ENCODE assay signal across 27 cellular contexts in genomic region chr2:172050506-172051125, GRCh38. TPM values are rescaled to one million over a fixed set of nuclear protein-coding genes. Genes with fewer than 3 reads are reported as not detected.
DNase-seq lines count a peak whose midpoint lies in the region; ATAC-seq, FAIRE-seq and TF ChIP-seq lines count a peak whose summit lies in the region.
"Had no signal": no experiment of that assay in that cellular context is flagged by ENCODE, and none has a peak within 500 bp of the region (broad histone marks: within the 10 kb centered on the region; RNA-seq: fewer than 3 reads in every experiment).

No MANE protein-coding gene starts in this region.

- H3K27ac Mint-ChIP-seq in activated CD8-positive, alpha-beta T cell treated with anti-CD3 and anti-CD28 coated beads for 36 hours = no peak overlapping the region
- H3K27ac Mint-ChIP-seq: CD14-positive monocyte, H9 had no signal

- H3K4me1 Mint-ChIP-seq in activated CD8-positive, alpha-beta T cell treated with anti-CD3 and anti-CD28 coated beads for 36 hours (ENCODE audit: low read depth) = peaks cover 3% of the 10 kb centered on the region
- H3K4me1 Mint-ChIP-seq: H9 had no signal

- no peaks in the 10 kb centered on the region for H3K27me3 ChIP-seq in adipocyte (replicated peaks; ENCODE audit: control insufficient read depth, insufficient read depth, low read length)
- H3K27me3 ChIP-seq: BE2C had no signal

- no peak for TF ChIP-seq POLR2A in H54 (IDR thresholded peaks at IDR 0.05; ENCODE audit: low read depth, low read length)

- POLR2A ChIA-PET in activated CD8-positive, alpha-beta T cell treated with anti-CD3 and anti-CD28 coated beads for 36 hours (lab: Charles Lee) = no interaction called here

- DNase-seq in H54 (ENCODE audit: insufficient read length, low spot score) (no peak), adipocyte (ENCODE audit: low read depth) (peak; percentile 38), fibroblast of villous mesenchyme (ENCODE audit: low read depth) (peak; percentile 29), pons (ENCODE audit: low spot score) (peak; percentile 23), retina (no peak), NCI-H146 treated with DMSO at 0.1 percent for 48 hours (lab: John Stamatoyannopoulos, UW; ENCODE audit: unreplicated experiment) (no peak), NCI-H345 (lab: John Stamatoyannopoulos, UW) (no peak)
- no peak for DNase-seq in activated CD8-positive, alpha-beta T cell treated with anti-CD3 and anti-CD28 coated beads for 36 hours
- DNase-seq: BE2C, Calu3, DMS153, DND-41, GM23248, H9, KBM-7, MV-4-11, NCI-H1105 treated with DMSO at 0.1 percent for 48 hours, NCI-H1694, NCI-H2081, NCI-H2227 treated with DMSO at 0.1 percent for 48 hours, NCI-H510A, NCI-H69, SHP77 had no signal

- H3K4me3 Mint-ChIP-seq in activated CD8-positive, alpha-beta T cell treated with anti-CD3 and anti-CD28 coated beads for 36 hours = no peak overlapping the region
- H3K4me3 Mint-ChIP-seq: CD14-positive monocyte, H9 had no signal

- CTCF ChIA-PET in activated CD8-positive, alpha-beta T cell treated with anti-CD3 and anti-CD28 coated beads for 36 hours (lab: Charles Lee) = no interaction called here

- intact Hi-C loops in activated CD8-positive, alpha-beta T cell treated with anti-CD3 and anti-CD28 coated beads for 36 hours (cut with micrococcal nuclease) = no loop called here

- H3K9ac ChIP-seq in adipocyte (ENCODE audit: low read length) = no peak overlapping the region
- H3K9ac ChIP-seq: GM23248 had no signal

- no peak for TF ChIP-seq CTCF in fibroblast of villous mesenchyme (IDR thresholded peaks at IDR 0.05; ENCODE audit: insufficient read depth, low read depth, low read length)
- TF ChIP-seq CTCF in activated CD8-positive, alpha-beta T cell treated with anti-CD3 and anti-CD28 coated beads for 36 hours (IDR thresholded peaks at IDR 0.05) = no peak

- no peaks in the 10 kb centered on the region for H3K9me3 Mint-ChIP-seq in activated CD8-positive, alpha-beta T cell treated with anti-CD3 and anti-CD28 coated beads for 36 hours
- H3K9me3 Mint-ChIP-seq: CD14-positive monocyte, H9 had no signal

- H3K4me1 ChIP-seq in adipocyte (ENCODE audit: control insufficient read depth, insufficient read depth, low read length) = peaks cover 17% of the 10 kb centered on the region
- H3K4me1 ChIP-seq: BE2C had no signal

- H3K4me3 ChIP-seq in adipocyte (ENCODE audit: low read length) = no peak overlapping the region
- H3K4me3 ChIP-seq in fibroblast of villous mesenchyme (ENCODE audit: low read depth, low read length) = no peak overlapping the region
- H3K4me3 ChIP-seq: GM23248 had no signal

- H3K36me3 Mint-ChIP-seq in activated CD8-positive, alpha-beta T cell treated with anti-CD3 and anti-CD28 coated beads for 36 hours (ENCODE audit: low read depth) = no peaks in the 10 kb centered on the region
- H3K36me3 Mint-ChIP-seq: CD14-positive monocyte had no signal

- peak; percentile 27 for FAIRE-seq in H54 (lab: Jason Lieb, UNC)
- FAIRE-seq: GM18507, HTR-8/SVneo had no signal

- H3K36me3 ChIP-seq in adipocyte (ENCODE audit: control insufficient read depth, insufficient read depth, low read length, severe bottlenecking) = no peaks in the 10 kb centered on the region
- H3K36me3 ChIP-seq: BE2C had no signal

- ATAC-seq in activated CD8-positive, alpha-beta T cell treated with anti-CD3 and anti-CD28 coated beads for 36 hours = no peak
- ATAC-seq: Panc1 had no signal

- no peaks in the 10 kb centered on the region for H3K27me3 Mint-ChIP-seq in activated CD8-positive, alpha-beta T cell treated with anti-CD3 and anti-CD28 coated beads for 36 hours

- H3K9me3 ChIP-seq in adipocyte (ENCODE audit: control insufficient read depth, low read length) = no peaks in the 10 kb centered on the region
- H3K9me3 ChIP-seq: BE2C had no signal

RNA-seq across cellular contexts. Expression of gene DLX1, which starts 34.7 kb away (rescaled TPM):
- total RNA-seq in fibroblast of villous mesenchyme = not detected in 2 replicates
- total RNA-seq in activated CD8-positive, alpha-beta T cell treated with anti-CD3 and anti-CD28 coated beads for 36 hours = not detected
- total RNA-seq: Calu3, H9 had no signal

RNA-seq across cellular contexts. Expression of gene METAP1D, which starts 50.9 kb away (rescaled TPM):
- 9.3 and 13.4 TPM in 2 replicates for total RNA-seq in fibroblast of villous mesenchyme
- 1 to 10 TPM; 5.4 to 8.8 TPM for total RNA-seq in activated CD8-positive, alpha-beta T cell treated with anti-CD3 and anti-CD28 coated beads for 36 hours

RNA-seq across cellular contexts. Expression of gene DLX2, which starts 52.1 kb away (rescaled TPM):
- total RNA-seq in fibroblast of villous mesenchyme = under 0.01 TPM in 2 replicates
- not detected for total RNA-seq in activated CD8-positive, alpha-beta T cell treated with anti-CD3 and anti-CD28 coated beads for 36 hours
- total RNA-seq: Calu3, H9 had no signal

Comparison
In these comparisons a context has a peak if more than half of its experiments do, and no peak if none do; other contexts are left out.
1. DNase-seq: peak in adipocyte (single experiment), fibroblast of villous mesenchyme (single experiment) and pons (single experiment); none in H54 (single experiment), retina (single experiment), NCI-H146 treated with DMSO at 0.1 percent for 48 hours (single experiment), activated CD8-positive, alpha-beta T cell treated with anti-CD3 and anti-CD28 coated beads for 36 hours (single experiment) and NCI-H345 (single experiment).